ENCODE assay signal across 7 cellular contexts in the genomic region with DNA sequence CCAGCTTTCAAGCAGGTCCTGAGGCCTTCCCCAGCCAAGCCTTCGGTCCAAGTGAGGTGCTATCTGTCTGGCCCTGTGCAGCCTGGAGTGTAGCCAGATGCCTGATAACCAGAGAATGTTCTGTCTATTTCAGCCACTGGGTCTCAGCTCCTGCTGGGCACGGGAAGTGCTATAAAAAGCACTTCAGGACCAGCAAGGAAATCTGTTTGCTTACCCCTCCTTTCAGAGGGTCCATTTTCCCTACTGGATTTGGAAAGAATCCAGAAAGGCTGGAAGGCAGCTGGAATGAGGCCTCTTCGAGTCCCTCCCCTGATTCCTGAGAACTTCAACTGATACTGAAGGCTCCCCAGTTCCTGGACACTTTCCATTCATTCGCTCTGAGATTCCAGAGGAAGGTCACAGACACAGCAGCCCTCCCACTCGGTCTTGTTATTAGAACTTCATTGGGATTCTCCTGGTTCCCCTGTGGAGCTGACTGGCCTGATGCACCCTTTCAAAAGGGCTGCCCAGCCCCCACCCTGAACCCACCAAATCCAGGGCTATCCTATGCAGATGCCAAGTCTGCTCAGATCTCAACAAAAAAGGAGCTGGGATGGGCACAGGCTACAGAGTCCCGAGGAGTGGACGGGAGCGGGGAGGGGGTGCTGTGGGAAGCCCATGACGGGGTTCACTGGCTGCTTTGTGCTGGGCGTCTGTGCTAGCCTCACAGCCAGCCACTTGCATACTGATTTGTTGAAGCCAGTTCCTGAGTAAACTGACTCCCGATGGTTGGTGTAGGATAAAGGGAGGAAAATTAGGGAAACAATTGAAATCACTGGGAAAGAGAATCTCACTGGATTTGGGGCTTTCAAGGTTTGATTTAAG.
DNase-seq lines count a peak whose midpoint lies in the region; ATAC-seq, FAIRE-seq and TF ChIP-seq lines count a peak whose summit lies in the region.

No MANE protein-coding gene starts in this region.

- no peaks in the 10 kb centered on the region for H3K9me3 ChIP-seq in thoracic aorta

- CTCF ChIA-PET in activated CD4-positive, alpha-beta T cell treated with anti-CD3 and anti-CD28 coated beads, Interleukin-2, amount 10 ng/mL, durations not matched to agents 7 days and 5 days (lab: Charles Lee), result interaction anchor here (1.1 kb wide), 1 partner anchor 14 kb away, joined by 3 read pairs; no protein-coding TSS in a partner anchor

- no peaks in the 10 kb centered on the region for H3K27me3 ChIP-seq in bronchial epithelial cell (ENCODE audit: control insufficient read depth, insufficient read depth, low read length)
- H3K27me3 ChIP-seq in layer of hippocampus (ENCODE audit: control insufficient read depth, insufficient read depth, low read length), result no peaks in the 10 kb centered on the region
- no peaks in the 10 kb centered on the region for H3K27me3 ChIP-seq in thoracic aorta (replicated peaks; ENCODE audit: insufficient read depth)

- ATAC-seq in thoracic aorta (ENCODE audit: insufficient number of reproducible peaks, low FRiP score, low read depth), result no peak

- DNase-seq in NCI-H2081 (lab: John Stamatoyannopoulos, UW) (peak; percentile 42 to 83), bronchial epithelial cell (ENCODE audit: low read depth) (no peak), thoracic aorta (ENCODE audit: low spot score) (no peak), posterior vena cava (ENCODE audit: low spot score) (no peak), GM19240 (ENCODE audit: insufficient read length, low spot score) (no peak)
- no peak for DNase-seq in activated CD4-positive, alpha-beta T cell treated with anti-CD3 and anti-CD28 coated beads, Interleukin-2, amount 10 ng/mL, durations not matched to agents 7 days and 5 days

- no peaks in the 10 kb centered on the region for H3K9me3 Mint-ChIP-seq in activated CD4-positive, alpha-beta T cell treated with anti-CD3 and anti-CD28 coated beads, Interleukin-2, amount 10 ng/mL, durations not matched to agents 7 days and 5 days

- H3K36me3 Mint-ChIP-seq in activated CD4-positive, alpha-beta T cell treated with anti-CD3 and anti-CD28 coated beads, Interleukin-2, amount 10 ng/mL, durations not matched to agents 7 days and 5 days (ENCODE audit: low read depth), result no peaks in the 10 kb centered on the region

- H3K27ac ChIP-seq in layer of hippocampus (ENCODE audit: low read depth, low read length), result peak overlapping the region; percentile 12
- H3K27ac ChIP-seq in thoracic aorta, result peak overlapping the region; percentile 57 to 61

- POLR2A ChIA-PET in activated CD4-positive, alpha-beta T cell treated with anti-CD3 and anti-CD28 coated beads, Interleukin-2, amount 10 ng/mL, durations not matched to agents 7 days and 5 days (lab: Charles Lee), result no interaction called here

- H3K36me3 ChIP-seq in bronchial epithelial cell (ENCODE audit: control insufficient read depth, insufficient read depth, low read length) (peaks cover 5% of the 10 kb centered on the region), thoracic aorta (peaks cover 41% of the 10 kb centered on the region)

- no peak overlapping the region for H3K4me3 Mint-ChIP-seq in activated CD4-positive, alpha-beta T cell treated with anti-CD3 and anti-CD28 coated beads, Interleukin-2, amount 10 ng/mL, durations not matched to agents 7 days and 5 days

- peaks cover 5% of the 10 kb centered on the region for H3K27me3 Mint-ChIP-seq in activated CD4-positive, alpha-beta T cell treated with anti-CD3 and anti-CD28 coated beads, Interleukin-2, amount 10 ng/mL, durations not matched to agents 7 days and 5 days

- peaks cover 15 to 34% of the 10 kb centered on the region in 2 donors for H3K4me1 ChIP-seq in thoracic aorta (ENCODE audit: control insufficient read depth in 1 of 2, low read depth in 2 of 2)

- H3K4me1 Mint-ChIP-seq in activated CD4-positive, alpha-beta T cell treated with anti-CD3 and anti-CD28 coated beads, Interleukin-2, amount 10 ng/mL, durations not matched to agents 7 days and 5 days, result no peaks in the 10 kb centered on the region

- no peak overlapping the region for H3K27ac Mint-ChIP-seq in activated CD4-positive, alpha-beta T cell treated with anti-CD3 and anti-CD28 coated beads, Interleukin-2, amount 10 ng/mL, durations not matched to agents 7 days and 5 days

- peak; percentile 18 for FAIRE-seq in bronchial epithelial cell (lab: Jason Lieb, UNC)

- TF ChIP-seq CTCF in bronchial epithelial cell (IDR thresholded peaks at IDR 0.05; ENCODE audit: insufficient read depth, low read length, severe bottlenecking) (no peak), thoracic aorta (IDR thresholded peaks at IDR 0.05) (no peak)

- H3K4me3 ChIP-seq in bronchial epithelial cell (ENCODE audit: low read depth, low read length) (no peak overlapping the region), thoracic aorta (no peak overlapping the region)

- intact Hi-C loops in posterior vena cava (cut with DNase I), result no loop called here

Comparison
In these comparisons a context has a peak if more than half of its experiments do, and no peak if none do; other contexts are left out.
1. DNase-seq: peak in NCI-H2081 (2 of 2); none in bronchial epithelial cell (single experiment), thoracic aorta (single experiment), posterior vena cava (single experiment), activated CD4-positive, alpha-beta T cell treated with anti-CD3 and anti-CD28 coated beads, Interleukin-2, amount 10 ng/mL, durations not matched to agents 7 days and 5 days (single experiment) and GM19240 (single experiment).